In genomic region chr1:153506831-153507413, GRCh38 we compare ENCODE assay signal across 8 cellular contexts. TPM values are rescaled to one million over a fixed set of nuclear protein-coding genes. Genes with fewer than 3 reads are reported as not detected.
A peak's percentile ranks its signal among the peaks of the same experiment; 100 is the strongest.
DNase-seq lines count a peak whose midpoint lies in the region; ATAC-seq lines count a peak whose summit lies in the region.
"Had no signal": no experiment of that assay in that cellular context is flagged by ENCODE, and none has a peak within 500 bp of the region (broad histone marks: within the 10 kb centered on the region; RNA-seq: fewer than 3 reads in every experiment).

No MANE protein-coding gene starts in this region.

- H3K4me1 ChIP-seq in urinary bladder (ENCODE audit: insufficient read depth): no peaks in the 10 kb centered on the region

- peak overlapping the region; percentile 87 for H3K27ac ChIP-seq in urinary bladder (ENCODE audit: low read depth)

- ATAC-seq in esophagus mucosa (peak; percentile 51), GM21447 (IDR thresholded peaks at IDR 0.05; ENCODE audit: unreplicated experiment) (no peak)

- DNase-seq in M059J (ENCODE audit: low read depth) (peak; percentile 94), midbrain (lab: John Stamatoyannopoulos, UW) (peak; percentile 30), T-helper 2 cell (no peak), HPDE6-E6E7 (ENCODE audit: extremely low spot score) (no peak)
- DNase-seq: OCI-M1 had no signal

- H3K36me3 ChIP-seq in urinary bladder (ENCODE audit: insufficient read depth): no peaks in the 10 kb centered on the region

- WGBS in urinary bladder: 28% methylated on average over 7 of the region's 7 CpGs

- H3K4me3 ChIP-seq in urinary bladder (ENCODE audit: low read depth, low read length): no peak overlapping the region

RNA-seq across cellular contexts. Expression of gene S100A6, which starts 28.9 kb away (rescaled TPM):
- total RNA-seq in M059J (2014; rRNA removed; shearing (Covaris generic)): 526 and 547 TPM in 2 replicates
- 976 TPM for total RNA-seq in esophagus mucosa
- 322 TPM for total RNA-seq in urinary bladder
- 1,706 TPM for polyA plus RNA-seq in urinary bladder

RNA-seq across cellular contexts. Expression of gene S100A5, which starts 33.8 kb away (rescaled TPM):
- not detected in 2 replicates for total RNA-seq in M059J (2014; rRNA removed; shearing (Covaris generic))
- total RNA-seq in esophagus mucosa (not detected), urinary bladder (not detected)
- polyA plus RNA-seq in urinary bladder: 0.42 TPM

RNA-seq across cellular contexts. Expression of gene S100A4, which starts 38.7 kb away (rescaled TPM):
- total RNA-seq in M059J (2014; rRNA removed; shearing (Covaris generic)): 2.9 and 12.3 TPM in 2 replicates
- total RNA-seq in esophagus mucosa: 36.0 TPM
- 113 TPM for total RNA-seq in urinary bladder
- polyA plus RNA-seq in urinary bladder: 440 TPM

RNA-seq across cellular contexts. Expression of gene S100A3, which starts 42.1 kb away (rescaled TPM):
- 5.2 and 5.8 TPM in 2 replicates for total RNA-seq in M059J (2014; rRNA removed; shearing (Covaris generic))
- total RNA-seq in esophagus mucosa (9.6 TPM), urinary bladder (not detected)
- polyA plus RNA-seq in urinary bladder: 5.2 TPM

RNA-seq across cellular contexts. Expression of gene S100A7, which starts 46.5 kb away (rescaled TPM):
- total RNA-seq in M059J (2014; rRNA removed; shearing (Covaris generic)): not detected in 2 replicates
- total RNA-seq in esophagus mucosa (5,647 TPM), urinary bladder (not detected)
- not detected for polyA plus RNA-seq in urinary bladder

Comparison
In these comparisons a context has a peak if more than half of its experiments do, and no peak if none do; other contexts are left out.
1. DNase-seq: peak in M059J (single experiment) and midbrain (single experiment); none in T-helper 2 cell (0 of 5) and HPDE6-E6E7 (single experiment).